In the genomic region with DNA sequence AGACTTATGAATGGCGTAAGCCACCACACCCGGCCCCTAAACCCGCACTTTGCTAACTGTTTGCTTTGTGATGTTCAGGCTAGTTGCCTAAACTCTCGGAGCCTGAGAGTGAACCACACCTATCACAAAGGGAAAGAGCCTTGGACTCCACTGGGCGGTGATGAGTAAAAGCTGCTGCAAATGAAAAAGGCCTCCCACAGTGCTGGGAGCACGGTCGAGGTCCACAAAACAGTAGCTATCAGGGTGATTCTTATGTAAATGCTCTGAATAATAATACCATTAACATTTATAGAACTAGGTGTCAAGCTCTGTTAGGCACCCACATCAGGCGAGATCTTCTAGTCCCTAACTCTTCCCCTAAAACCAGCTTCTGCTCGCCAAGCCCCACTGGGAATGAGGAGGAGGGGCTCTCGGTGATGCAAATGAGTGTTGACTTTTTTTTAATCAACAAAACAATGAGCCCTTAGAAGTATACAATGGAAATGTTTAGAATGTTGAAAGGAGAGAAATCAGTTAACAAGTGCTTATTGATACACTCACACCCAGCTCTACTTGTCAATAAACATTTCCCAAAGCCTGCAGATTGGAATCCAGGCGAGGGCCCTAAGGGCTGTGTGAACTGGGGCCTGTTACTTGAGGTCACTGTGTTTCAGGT, we compare ENCODE assay signal across 1 cellular context.
TF ChIP-seq lines count a peak whose summit lies in the region.

No MANE protein-coding gene starts in this region.

TF ChIP-seq in WTC11, 78 proteins besides CTCF, POLR2A, EP300 and RAD21 (continued from another document and continues in another):
- TF ChIP-seq, protein P1, sequence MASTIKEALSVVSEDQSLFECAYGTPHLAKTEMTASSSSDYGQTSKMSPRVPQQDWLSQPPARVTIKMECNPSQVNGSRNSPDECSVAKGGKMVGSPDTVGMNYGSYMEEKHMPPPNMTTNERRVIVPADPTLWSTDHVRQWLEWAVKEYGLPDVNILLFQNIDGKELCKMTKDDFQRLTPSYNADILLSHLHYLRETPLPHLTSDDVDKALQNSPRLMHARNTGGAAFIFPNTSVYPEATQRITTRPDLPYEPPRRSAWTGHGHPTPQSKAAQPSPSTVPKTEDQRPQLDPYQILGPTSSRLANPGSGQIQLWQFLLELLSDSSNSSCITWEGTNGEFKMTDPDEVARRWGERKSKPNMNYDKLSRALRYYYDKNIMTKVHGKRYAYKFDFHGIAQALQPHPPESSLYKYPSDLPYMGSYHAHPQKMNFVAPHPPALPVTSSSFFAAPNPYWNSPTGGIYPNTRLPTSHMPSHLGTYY (CRISPR knock-in tag; IDR thresholded peaks at IDR 0.05) = no peak
- TF ChIP-seq ESRRA (CRISPR knock-in tag; IDR thresholded peaks at IDR 0.05; ENCODE audit: borderline replicate concordance) (no peak), ATF3 (CRISPR knock-in tag; conservative IDR thresholded peaks at IDR 0.05) (no peak), MAX (CRISPR knock-in tag; IDR thresholded peaks at IDR 0.05) (peak; percentile 50; the same call in 1 of the 2 replicates), PREB (CRISPR knock-in tag; IDR thresholded peaks at IDR 0.05; ENCODE audit: borderline replicate concordance) (no peak), ZNF425 (CRISPR knock-in tag; conservative IDR thresholded peaks at IDR 0.05) (no peak), HMGA2 (CRISPR knock-in tag; IDR thresholded peaks at IDR 0.05) (no peak), SP1 (CRISPR knock-in tag; conservative IDR thresholded peaks at IDR 0.05) (peak; percentile 50; the same call in 1 of the 2 replicates), ZNF671 (CRISPR knock-in tag; IDR thresholded peaks at IDR 0.05) (no peak), ZNF263 (CRISPR knock-in tag; IDR thresholded peaks at IDR 0.05; ENCODE audit: low read depth) (no peak), NR3C1 (CRISPR knock-in tag; conservative IDR thresholded peaks at IDR 0.05; ENCODE audit: low read depth) (no peak), ZNF416 (CRISPR knock-in tag; IDR thresholded peaks at IDR 0.05) (no peak), MXD4 (CRISPR knock-in tag; IDR thresholded peaks at IDR 0.05; ENCODE audit: borderline replicate concordance) (no peak), IRF2 (CRISPR knock-in tag; IDR thresholded peaks at IDR 0.05; ENCODE audit: borderline replicate concordance, low read depth) (no peak), ZNF138 (CRISPR knock-in tag; conservative IDR thresholded peaks at IDR 0.05) (no peak), ZNF396 (CRISPR knock-in tag; IDR thresholded peaks at IDR 0.05; ENCODE audit: borderline replicate concordance) (no peak), ZNF317 (CRISPR knock-in tag; IDR thresholded peaks at IDR 0.05; ENCODE audit: borderline replicate concordance, low read depth) (no peak), RORB (CRISPR knock-in tag; IDR thresholded peaks at IDR 0.05) (no peak), USF1 (CRISPR knock-in tag; IDR thresholded peaks at IDR 0.05) (peak; percentile 54; the same call in 1 of the 2 replicates), E2F1 (CRISPR knock-in tag; IDR thresholded peaks at IDR 0.05) (no peak), NFE2L1 (CRISPR knock-in tag; IDR thresholded peaks at IDR 0.05) (no peak), KAT7 (CRISPR knock-in tag; IDR thresholded peaks at IDR 0.05; ENCODE audit: borderline replicate concordance) (no peak), TEAD4 (CRISPR knock-in tag; IDR thresholded peaks at IDR 0.05) (no peak), SMAD4 (CRISPR knock-in tag; IDR thresholded peaks at IDR 0.05) (0 out of 2 replicates have a peak, but pooled peaks have one; percentile 62), ETV6 (CRISPR knock-in tag; IDR thresholded peaks at IDR 0.05) (peak; percentile 58; the same call in 1 of the 2 replicates), MYBL2 (CRISPR knock-in tag; IDR thresholded peaks at IDR 0.05) (no peak), ZNF281 (CRISPR knock-in tag; IDR thresholded peaks at IDR 0.05) (peak; percentile 75; the same call in 1 of the 2 replicates)
- TF ChIP-seq, protein P2, sequence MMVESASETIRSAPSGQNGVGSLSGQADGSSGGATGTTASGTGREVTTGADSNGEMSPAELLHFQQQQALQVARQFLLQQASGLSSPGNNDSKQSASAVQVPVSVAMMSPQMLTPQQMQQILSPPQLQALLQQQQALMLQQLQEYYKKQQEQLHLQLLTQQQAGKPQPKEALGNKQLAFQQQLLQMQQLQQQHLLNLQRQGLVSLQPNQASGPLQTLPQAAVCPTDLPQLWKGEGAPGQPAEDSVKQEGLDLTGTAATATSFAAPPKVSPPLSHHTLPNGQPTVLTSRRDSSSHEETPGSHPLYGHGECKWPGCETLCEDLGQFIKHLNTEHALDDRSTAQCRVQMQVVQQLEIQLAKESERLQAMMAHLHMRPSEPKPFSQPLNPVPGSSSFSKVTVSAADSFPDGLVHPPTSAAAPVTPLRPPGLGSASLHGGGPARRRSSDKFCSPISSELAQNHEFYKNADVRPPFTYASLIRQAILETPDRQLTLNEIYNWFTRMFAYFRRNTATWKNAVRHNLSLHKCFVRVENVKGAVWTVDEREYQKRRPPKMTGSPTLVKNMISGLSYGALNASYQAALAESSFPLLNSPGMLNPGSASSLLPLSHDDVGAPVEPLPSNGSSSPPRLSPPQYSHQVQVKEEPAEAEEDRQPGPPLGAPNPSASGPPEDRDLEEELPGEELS (CRISPR knock-in tag; IDR thresholded peaks at IDR 0.05) = peak; percentile 95; the same call in 1 of the 2 replicates
- TF ChIP-seq, protein P3, sequence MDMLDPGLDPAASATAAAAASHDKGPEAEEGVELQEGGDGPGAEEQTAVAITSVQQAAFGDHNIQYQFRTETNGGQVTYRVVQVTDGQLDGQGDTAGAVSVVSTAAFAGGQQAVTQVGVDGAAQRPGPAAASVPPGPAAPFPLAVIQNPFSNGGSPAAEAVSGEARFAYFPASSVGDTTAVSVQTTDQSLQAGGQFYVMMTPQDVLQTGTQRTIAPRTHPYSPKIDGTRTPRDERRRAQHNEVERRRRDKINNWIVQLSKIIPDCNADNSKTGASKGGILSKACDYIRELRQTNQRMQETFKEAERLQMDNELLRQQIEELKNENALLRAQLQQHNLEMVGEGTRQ (CRISPR knock-in tag; IDR thresholded peaks at IDR 0.05) = no peak
- TF ChIP-seq, protein P4, sequence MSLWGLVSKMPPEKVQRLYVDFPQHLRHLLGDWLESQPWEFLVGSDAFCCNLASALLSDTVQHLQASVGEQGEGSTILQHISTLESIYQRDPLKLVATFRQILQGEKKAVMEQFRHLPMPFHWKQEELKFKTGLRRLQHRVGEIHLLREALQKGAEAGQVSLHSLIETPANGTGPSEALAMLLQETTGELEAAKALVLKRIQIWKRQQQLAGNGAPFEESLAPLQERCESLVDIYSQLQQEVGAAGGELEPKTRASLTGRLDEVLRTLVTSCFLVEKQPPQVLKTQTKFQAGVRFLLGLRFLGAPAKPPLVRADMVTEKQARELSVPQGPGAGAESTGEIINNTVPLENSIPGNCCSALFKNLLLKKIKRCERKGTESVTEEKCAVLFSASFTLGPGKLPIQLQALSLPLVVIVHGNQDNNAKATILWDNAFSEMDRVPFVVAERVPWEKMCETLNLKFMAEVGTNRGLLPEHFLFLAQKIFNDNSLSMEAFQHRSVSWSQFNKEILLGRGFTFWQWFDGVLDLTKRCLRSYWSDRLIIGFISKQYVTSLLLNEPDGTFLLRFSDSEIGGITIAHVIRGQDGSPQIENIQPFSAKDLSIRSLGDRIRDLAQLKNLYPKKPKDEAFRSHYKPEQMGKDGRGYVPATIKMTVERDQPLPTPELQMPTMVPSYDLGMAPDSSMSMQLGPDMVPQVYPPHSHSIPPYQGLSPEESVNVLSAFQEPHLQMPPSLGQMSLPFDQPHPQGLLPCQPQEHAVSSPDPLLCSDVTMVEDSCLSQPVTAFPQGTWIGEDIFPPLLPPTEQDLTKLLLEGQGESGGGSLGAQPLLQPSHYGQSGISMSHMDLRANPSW (CRISPR knock-in tag; conservative IDR thresholded peaks at IDR 0.05; ENCODE audit: low read depth) = no peak
- TF ChIP-seq, protein P5, sequence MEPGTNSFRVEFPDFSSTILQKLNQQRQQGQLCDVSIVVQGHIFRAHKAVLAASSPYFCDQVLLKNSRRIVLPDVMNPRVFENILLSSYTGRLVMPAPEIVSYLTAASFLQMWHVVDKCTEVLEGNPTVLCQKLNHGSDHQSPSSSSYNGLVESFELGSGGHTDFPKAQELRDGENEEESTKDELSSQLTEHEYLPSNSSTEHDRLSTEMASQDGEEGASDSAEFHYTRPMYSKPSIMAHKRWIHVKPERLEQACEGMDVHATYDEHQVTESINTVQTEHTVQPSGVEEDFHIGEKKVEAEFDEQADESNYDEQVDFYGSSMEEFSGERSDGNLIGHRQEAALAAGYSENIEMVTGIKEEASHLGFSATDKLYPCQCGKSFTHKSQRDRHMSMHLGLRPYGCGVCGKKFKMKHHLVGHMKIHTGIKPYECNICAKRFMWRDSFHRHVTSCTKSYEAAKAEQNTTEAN (CRISPR knock-in tag; IDR thresholded peaks at IDR 0.05) = no peak
- TF ChIP-seq, protein P6, sequence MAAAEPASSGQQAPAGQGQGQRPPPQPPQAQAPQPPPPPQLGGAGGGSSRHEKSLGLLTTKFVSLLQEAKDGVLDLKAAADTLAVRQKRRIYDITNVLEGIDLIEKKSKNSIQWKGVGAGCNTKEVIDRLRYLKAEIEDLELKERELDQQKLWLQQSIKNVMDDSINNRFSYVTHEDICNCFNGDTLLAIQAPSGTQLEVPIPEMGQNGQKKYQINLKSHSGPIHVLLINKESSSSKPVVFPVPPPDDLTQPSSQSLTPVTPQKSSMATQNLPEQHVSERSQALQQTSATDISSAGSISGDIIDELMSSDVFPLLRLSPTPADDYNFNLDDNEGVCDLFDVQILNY (CRISPR knock-in tag; IDR thresholded peaks at IDR 0.05) = no peak
